In the genomic region with DNA sequence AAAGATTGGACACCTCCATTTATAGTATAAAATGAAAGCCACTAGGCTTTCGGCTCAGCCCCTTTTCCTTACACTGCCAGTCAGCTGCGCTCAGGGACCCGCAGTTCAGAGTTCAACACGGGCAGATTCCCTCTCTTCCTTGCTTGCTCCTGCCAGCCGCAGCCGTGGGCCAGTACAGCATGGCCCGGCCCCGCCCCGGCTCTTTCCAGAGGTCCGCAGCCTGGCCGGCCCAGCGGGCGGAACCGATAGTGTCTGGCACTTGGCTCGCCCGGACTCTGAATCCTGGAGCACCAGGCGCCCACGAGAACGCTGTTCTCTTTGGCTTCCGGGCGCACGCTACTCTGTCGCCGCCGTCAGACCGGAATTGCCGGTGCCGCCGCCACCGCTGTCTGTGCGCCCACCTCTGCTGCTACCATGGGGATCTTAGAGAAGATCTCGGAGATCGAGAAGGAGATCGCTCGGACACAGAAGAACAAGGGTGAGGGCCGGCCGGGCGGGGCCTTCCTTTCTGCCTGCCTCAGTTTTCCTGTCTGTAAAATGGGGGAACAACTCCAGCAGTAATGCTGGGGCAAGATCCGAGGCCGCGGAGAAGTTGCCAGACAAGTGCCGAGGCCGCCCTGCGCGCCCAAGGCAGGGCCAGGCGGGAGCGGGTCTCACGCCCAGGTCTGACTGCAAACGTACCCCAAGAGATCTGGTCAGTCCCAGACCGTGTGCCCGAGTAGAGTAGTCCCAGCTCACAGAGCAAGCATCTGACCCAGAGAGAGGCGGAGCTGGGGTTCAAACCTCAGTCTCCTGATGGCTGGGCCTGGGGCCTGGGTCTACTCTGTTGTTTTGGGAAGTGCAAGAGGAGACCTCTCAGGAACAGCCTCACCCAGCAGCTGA, we compare ENCODE assay signal across 8 cellular contexts. TPM values are rescaled to one million over a fixed set of nuclear protein-coding genes. Genes with fewer than 3 reads are reported as not detected.
DNase-seq lines count a peak whose midpoint lies in the region; ATAC-seq and TF ChIP-seq lines count a peak whose summit lies in the region.

A gene with protein sequence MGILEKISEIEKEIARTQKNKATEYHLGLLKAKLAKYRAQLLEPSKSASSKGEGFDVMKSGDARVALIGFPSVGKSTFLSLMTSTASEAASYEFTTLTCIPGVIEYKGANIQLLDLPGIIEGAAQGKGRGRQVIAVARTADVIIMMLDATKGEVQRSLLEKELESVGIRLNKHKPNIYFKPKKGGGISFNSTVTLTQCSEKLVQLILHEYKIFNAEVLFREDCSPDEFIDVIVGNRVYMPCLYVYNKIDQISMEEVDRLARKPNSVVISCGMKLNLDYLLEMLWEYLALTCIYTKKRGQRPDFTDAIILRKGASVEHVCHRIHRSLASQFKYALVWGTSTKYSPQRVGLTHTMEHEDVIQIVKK (plus strand): TSS at position 339 of the 882 bp plus-strand sequence. CDS start 76 bp downstream, at position 415.

- DNase-seq in GM23338 (ENCODE audit: low spot score) (peak; percentile 95), LNCaP clone FGC (ENCODE audit: low read depth) (peak; percentile 76), SHP77 (lab: John Stamatoyannopoulos, UW) (peak; percentile 97), fibroblast of the aortic adventitia (ENCODE audit: low read depth) (peak; percentile 93)
- DNase-seq in activated effector memory CD4-positive, alpha-beta T cell treated with Interleukin-2 at 50 U/mL for 16 hours, result peak; percentile 84
- DNase-seq in stimulated activated naive CD8-positive, alpha-beta T cell treated with anti-CD3 and anti-CD28 coated beads, Interleukin-15, Interleukin-2, amounts not matched to agents 100 U/mL and 50 U/mL, for 24 hours, result peak; percentile 94

- H3K4me3 Mint-ChIP-seq in GM23338 (peak within 1 kb of the TSS; percentile 99), nephron (peak within 1 kb of the TSS; percentile 99 to 100 (median 99))

- TF ChIP-seq CTCF in DOHH2 (IDR thresholded peaks at IDR 0.05; ENCODE audit: low read depth, low read length, poor library complexity, severe bottlenecking), result no peak
- no peak for TF ChIP-seq CTCF in GM23338 (conservative IDR thresholded peaks at IDR 0.05; ENCODE audit: low read depth in 2 of 2)
- TF ChIP-seq CTCF in LNCaP clone FGC (IDR thresholded peaks at IDR 0.05; ENCODE audit: control insufficient read depth, extremely low read depth, insufficient read depth), result no peak
- no peak for TF ChIP-seq CTCF in fibroblast of the aortic adventitia (IDR thresholded peaks at IDR 0.05; ENCODE audit: insufficient read depth, low read length)
- TF ChIP-seq CTCF in nephron (IDR thresholded peaks at IDR 0.05; ENCODE audit: unreplicated experiment in 3 of 3), result no peak

- H3K27me3 ChIP-seq in DOHH2 (ENCODE audit: control insufficient read depth, low read length) (no peaks in the 10 kb centered on the region), GM23338 (ENCODE audit: insufficient read depth) (no peaks in the 10 kb centered on the region)

- H3K36me3 Mint-ChIP-seq in GM23338 (ENCODE audit: low read depth) (no peaks in the 10 kb centered on the region; the same call in 2 of the 3 replicates), nephron (ENCODE audit: low read depth) (peaks cover 5% of the 10 kb centered on the region)

- H3K4me3 ChIP-seq in DOHH2 (ENCODE audit: low read length), result peak within 1 kb of the TSS; percentile 94
- H3K4me3 ChIP-seq in GM23338, result peak within 1 kb of the TSS; percentile 98
- H3K4me3 ChIP-seq in LNCaP clone FGC (ENCODE audit: low read depth, low read length), result peak within 1 kb of the TSS; percentile 100
- H3K4me3 ChIP-seq in fibroblast of the aortic adventitia (ENCODE audit: low read depth, low read length), result peak within 1 kb of the TSS; percentile 99

- H3F3A ChIP-seq in DOHH2 (ENCODE audit: control insufficient read depth, insufficient read depth), result no peaks in the 10 kb centered on the region
- H3F3A ChIP-seq in GM23338 (replicated peaks; ENCODE audit: low read depth), result peaks cover 8% of the 10 kb centered on the region; the same call in 1 of the 2 replicates

- H3K27me3 Mint-ChIP-seq in GM23338 (ENCODE audit: insufficient read depth, low read depth, poor library complexity) (peaks cover 15% of the 10 kb centered on the region), nephron (ENCODE audit: low read depth) (peaks cover 3% of the 10 kb centered on the region)

- H4K20me1 ChIP-seq in DOHH2 (ENCODE audit: control insufficient read depth, insufficient read depth, low read depth, low read length), result no peaks in the 10 kb centered on the region
- no peaks in the 10 kb centered on the region; the same call in 1 of the 2 replicates for H4K20me1 ChIP-seq in GM23338 (replicated peaks; ENCODE audit: insufficient read depth)

- H3K27ac ChIP-seq in DOHH2 (ENCODE audit: low read depth, low read length) (peak within 1 kb of the TSS; percentile 25), GM23338 (ENCODE audit: low read depth) (peak within 1 kb of the TSS; percentile 86)

- H3K9me3 Mint-ChIP-seq in GM23338 (no peaks in the 10 kb centered on the region; the same call in 1 of the 3 replicates), nephron (no peaks in the 10 kb centered on the region)

- H3K79me2 ChIP-seq in DOHH2 (ENCODE audit: control insufficient read depth, low read length) (peaks cover 34% of the 10 kb centered on the region), GM23338 (replicated peaks; ENCODE audit: insufficient read depth) (peaks cover 20% of the 10 kb centered on the region)

- H3K4me1 Mint-ChIP-seq in GM23338 (peaks cover 8% of the 10 kb centered on the region; the same call in 2 of the 3 replicates), nephron (peaks cover 14% of the 10 kb centered on the region)

- peaks cover 9% of the 10 kb centered on the region for H3K36me3 ChIP-seq in DOHH2 (ENCODE audit: control insufficient read depth, low read length)
- H3K36me3 ChIP-seq in GM23338 (ENCODE audit: insufficient read depth), result 0 out of 2 replicates have a peak, but pooled peaks cover 4% of the 10 kb centered on the region

- H3K9me3 ChIP-seq in DOHH2 (ENCODE audit: control insufficient read depth, insufficient read depth, low read length), result no peaks in the 10 kb centered on the region

- H3K9me2 ChIP-seq in DOHH2 (replicated peaks; ENCODE audit: control insufficient read depth, low read length), result no peaks in the 10 kb centered on the region
- H3K9me2 ChIP-seq in GM23338 (ENCODE audit: insufficient read depth), result no peaks in the 10 kb centered on the region

- H3K4me2 ChIP-seq in DOHH2 (ENCODE audit: low read length) (peak within 1 kb of the TSS; percentile 80), GM23338 (peak within 1 kb of the TSS; percentile 90)

- ATAC-seq in GM23338, result peak; percentile 99
- peak; percentile 96 for ATAC-seq in stimulated activated naive CD8-positive, alpha-beta T cell treated with anti-CD3 and anti-CD28 coated beads, Interleukin-15, Interleukin-2, amounts not matched to agents 100 U/mL and 50 U/mL, for 24 hours

- H3K4me1 ChIP-seq in DOHH2 (ENCODE audit: control insufficient read depth, low read length) (peaks cover 18% of the 10 kb centered on the region), GM23338 (ENCODE audit: insufficient read depth) (peaks cover 8% of the 10 kb centered on the region)

- H3K27ac Mint-ChIP-seq in GM23338, result peak within 1 kb of the TSS; percentile 96
- H3K27ac Mint-ChIP-seq in nephron, result peak within 1 kb of the TSS; percentile 94 to 98 (median 96)

- peak within 1 kb of the TSS; percentile 98 for H2AFZ ChIP-seq in GM23338

TF ChIP-seq in GM23338, 12 proteins besides CTCF, POLR2A, EP300 and RAD21 (continues in another document):
- TF ChIP-seq POLR2AphosphoS5 (IDR thresholded peaks at IDR 0.05; ENCODE audit: low read depth), result peak; percentile 77

RNA-seq across cellular contexts. Expression of the gene that starts here (rescaled TPM):
- 47.4 and 48.0 TPM in 2 replicates for total RNA-seq in GM23338 (2014; rRNA removed; shearing (Covaris generic))
- polyA plus RNA-seq in GM23338 (2016; fragmentation: Nextera tagmentation; extraction: Ambion mirVana), result 32.5 and 36.2 TPM in 2 replicates
- total RNA-seq in fibroblast of the aortic adventitia (ENCODE audit: low replicate concordance), result 7.4 and 25.3 TPM in 2 replicates

Comparison
In these comparisons a context has a peak if more than half of its experiments do, and no peak if none do; other contexts are left out.
1. Peak in every context shown above with its lines: DNase-seq, ATAC-seq, H3K4me3 ChIP-seq and H3K27ac ChIP-seq.